ENCODE assay signal across 8 cellular contexts in the genomic region with DNA sequence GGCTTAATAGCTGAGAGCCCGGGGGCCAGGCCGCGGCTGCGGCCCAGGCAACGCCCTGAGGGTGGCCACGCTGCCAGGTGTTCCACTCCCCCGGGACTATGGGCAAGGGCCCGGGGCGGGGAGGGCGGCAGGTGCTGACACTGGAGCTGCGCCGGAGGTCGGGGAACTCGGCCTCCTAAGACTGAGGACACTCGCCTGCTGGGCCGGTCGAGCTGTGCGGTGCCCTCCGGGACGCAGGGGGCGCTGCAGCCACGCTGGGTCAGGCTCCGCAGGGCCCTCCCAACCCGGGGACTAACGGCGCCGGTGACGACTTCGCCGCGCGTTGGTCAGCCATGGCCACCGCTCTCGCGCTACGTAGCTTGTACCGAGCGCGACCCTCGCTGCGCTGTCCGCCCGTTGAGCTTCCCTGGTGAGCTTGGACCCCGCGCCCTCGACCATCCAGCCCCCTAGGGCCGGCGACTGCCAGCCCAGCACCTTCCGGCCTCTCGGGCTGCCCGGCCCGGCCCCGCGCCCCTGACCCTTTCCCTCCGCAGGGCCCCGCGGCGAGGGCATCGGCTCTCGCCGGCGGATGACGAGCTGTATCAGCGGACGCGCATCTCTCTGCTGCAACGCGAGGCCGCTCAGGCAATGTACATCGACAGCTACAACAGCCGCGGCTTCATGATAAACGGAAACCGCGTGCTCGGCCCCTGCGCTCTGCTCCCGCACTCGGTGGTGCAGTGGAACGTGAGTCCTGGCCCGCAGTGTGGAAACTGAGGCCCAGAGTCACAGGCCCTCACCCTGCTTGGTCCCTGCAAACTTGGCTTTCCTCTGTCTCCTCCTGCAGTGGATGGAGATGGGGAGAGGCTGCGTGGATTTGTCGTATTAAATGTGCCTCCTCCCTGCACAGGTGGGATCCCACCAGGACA. TPM values are rescaled to one million over a fixed set of nuclear protein-coding genes. Genes with fewer than 3 reads are reported as not detected.
DNase-seq lines count a peak whose midpoint lies in the region; ATAC-seq and TF ChIP-seq lines count a peak whose summit lies in the region.

A gene with protein sequence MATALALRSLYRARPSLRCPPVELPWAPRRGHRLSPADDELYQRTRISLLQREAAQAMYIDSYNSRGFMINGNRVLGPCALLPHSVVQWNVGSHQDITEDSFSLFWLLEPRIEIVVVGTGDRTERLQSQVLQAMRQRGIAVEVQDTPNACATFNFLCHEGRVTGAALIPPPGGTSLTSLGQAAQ (plus strand): TSS at position 309 of the 908 bp plus-strand sequence. CDS start 24 bp downstream, at position 333.

- peaks cover 18 to 38% of the 10 kb centered on the region in 2 donors for H3K36me3 ChIP-seq in ascending aorta

- intact Hi-C loops in ascending aorta (cut with DNase I): loop anchor here (1.0 to 5.0 kb wide), 2 partner anchors 15 to 255 kb away; a partner anchor contains a TSS

- H3K27ac ChIP-seq in ascending aorta: peak within 1 kb of the TSS; percentile 100

- no peaks in the 10 kb centered on the region for H3K9me3 ChIP-seq in ascending aorta

- H3K27me3 Mint-ChIP-seq in T-helper 2 cell treated with Interferon-gamma antibody and Interleukin-4, amounts not matched to agents 5 μg/mL and 100 μg/mL, for 36 hours (ENCODE audit: low read depth): no peaks in the 10 kb centered on the region

- peak within 1 kb of the TSS; percentile 95 for H3K4me3 Mint-ChIP-seq in T-helper 2 cell treated with Interferon-gamma antibody and Interleukin-4, amounts not matched to agents 5 μg/mL and 100 μg/mL, for 36 hours

- peak within 1 kb of the TSS; percentile 99 for H3K27ac Mint-ChIP-seq in T-helper 2 cell treated with Interferon-gamma antibody and Interleukin-4, amounts not matched to agents 5 μg/mL and 100 μg/mL, for 36 hours

- H3K4me3 ChIP-seq in ascending aorta: peak within 1 kb of the TSS; percentile 88 to 93

- peak; percentile 59 for ATAC-seq in GM18502 (IDR thresholded peaks at IDR 0.05; ENCODE audit: poor library complexity, unreplicated experiment)
- peak; percentile 52 for ATAC-seq in HG02884 (IDR thresholded peaks at IDR 0.05; ENCODE audit: unreplicated experiment)

- peak; percentile 36 for DNase-seq in NCI-H1694 (lab: John Stamatoyannopoulos, UW)
- DNase-seq in T-helper 2 cell treated with Interferon-gamma antibody and Interleukin-4, amounts not matched to agents 5 μg/mL and 100 μg/mL, for 36 hours (ENCODE audit: low spot score): peak; percentile 93
- peak; percentile 68 to 95 for DNase-seq in ascending aorta (ENCODE audit: low spot score in 2 of 2)
- peak; percentile 95 for DNase-seq in hepatic stellate cell (ENCODE audit: low spot score)
- peak; percentile 98 for DNase-seq in retina
- no peak for DNase-seq in cortex of kidney (lab: John Stamatoyannopoulos, UW)

- peaks cover 32% of the 10 kb centered on the region for H3K4me1 Mint-ChIP-seq in T-helper 2 cell treated with Interferon-gamma antibody and Interleukin-4, amounts not matched to agents 5 μg/mL and 100 μg/mL, for 36 hours (ENCODE audit: low read depth)

- no peaks in the 10 kb centered on the region for H3K27me3 ChIP-seq in ascending aorta

- H3K4me1 ChIP-seq in ascending aorta: peaks cover 16 to 29% of the 10 kb centered on the region in 2 donors

- peaks cover 54% of the 10 kb centered on the region for H3K36me3 Mint-ChIP-seq in T-helper 2 cell treated with Interferon-gamma antibody and Interleukin-4, amounts not matched to agents 5 μg/mL and 100 μg/mL, for 36 hours (ENCODE audit: low read depth)

- H3K9me3 Mint-ChIP-seq in T-helper 2 cell treated with Interferon-gamma antibody and Interleukin-4, amounts not matched to agents 5 μg/mL and 100 μg/mL, for 36 hours: no peaks in the 10 kb centered on the region

- TF ChIP-seq CTCF in ascending aorta (IDR thresholded peaks at IDR 0.05): peak; percentile 97 to 99 (median 98)

RNA-seq across cellular contexts. Expression of the gene that starts here (rescaled TPM):
- total RNA-seq in ascending aorta: 200 TPM
